ENCODE assay signal across 8 cellular contexts in genomic region chr3:52313774-52314188, GRCh38. TPM values are rescaled to one million over a fixed set of nuclear protein-coding genes. Genes with fewer than 3 reads are reported as not detected.
A peak's percentile ranks its signal among the peaks of the same experiment; 100 is the strongest.
DNase-seq lines count a peak whose midpoint lies in the region; ATAC-seq, FAIRE-seq and TF ChIP-seq lines count a peak whose summit lies in the region.

No MANE protein-coding gene starts in this region.

- no peak for FAIRE-seq in bronchial epithelial cell (lab: Jason Lieb, UNC)

- DNase-seq in GM03348 (ENCODE audit: low spot score), result peak; percentile 58
- DNase-seq in bronchial epithelial cell (ENCODE audit: low read depth), result peak; percentile 38
- DNase-seq in psoas muscle, result no peak
- DNase-seq in T-helper 1 cell, result no peak
- no peak for DNase-seq in stimulated activated CD4-positive, alpha-beta T cell treated with anti-CD3 and anti-CD28 coated beads, Interleukin-4, amount 100 ng/mL, for 4 hours
- DNase-seq in Caco-2, result no peak

- TF ChIP-seq CTCF in bronchial epithelial cell (IDR thresholded peaks at IDR 0.05; ENCODE audit: insufficient read depth, low read length, severe bottlenecking), result no peak
- no peak for TF ChIP-seq CTCF in psoas muscle (IDR thresholded peaks at IDR 0.05)
- no peak for TF ChIP-seq CTCF in Caco-2 (IDR thresholded peaks at IDR 0.05; ENCODE audit: insufficient read depth in 1 of 2, low read depth in 1 of 2, low read length in 1 of 2, severe bottlenecking in 1 of 2, unreplicated experiment in 1 of 2)

- H3K9me3 ChIP-seq in psoas muscle, result no peaks in the 10 kb centered on the region
- H3K9me3 ChIP-seq in Caco-2, result no peaks in the 10 kb centered on the region

- POLR2A ChIA-PET in Caco-2 (lab: Charles Lee), result no interaction called here

- no TSS peak for BruUV-seq in Caco-2 (replicated peaks; lab: Mats Ljungman, UMichigan)

- H3K4me3 Mint-ChIP-seq in Caco-2 (ENCODE audit: unreplicated experiment), result no peak overlapping the region

- H3K4me1 ChIP-seq in psoas muscle (peaks cover 6% of the 10 kb centered on the region), Caco-2 (peaks cover 17% of the 10 kb centered on the region)

- ATAC-seq in GM21367 (IDR thresholded peaks at IDR 0.05; ENCODE audit: unreplicated experiment), result peak; percentile 78
- peak; percentile 80 for ATAC-seq in HG03521 (IDR thresholded peaks at IDR 0.05; ENCODE audit: unreplicated experiment)
- ATAC-seq in psoas muscle, result peak in 3 of 4 donors; percentile 31 to 47 (median 42)

- H3K4me1 Mint-ChIP-seq in Caco-2 (ENCODE audit: low read depth, unreplicated experiment), result peaks cover 7% of the 10 kb centered on the region

- H3K36me3 ChIP-seq in bronchial epithelial cell (ENCODE audit: control insufficient read depth, insufficient read depth, low read length), result no peaks in the 10 kb centered on the region
- H3K36me3 ChIP-seq in psoas muscle (ENCODE audit: insufficient read depth in 1 of 2, low read depth in 1 of 2), result no peaks in the 10 kb centered on the region
- H3K36me3 ChIP-seq in Caco-2 (ENCODE audit: control insufficient read depth, insufficient read depth, low read length), result no peaks in the 10 kb centered on the region

- 53 to 65% (median 64%) methylated on average over 4 of the region's 4 CpGs for WGBS in psoas muscle, 3 donors

- H3K4me3 ChIP-seq in bronchial epithelial cell (ENCODE audit: low read depth, low read length), result no peak overlapping the region
- no peak overlapping the region for H3K4me3 ChIP-seq in psoas muscle
- no peak overlapping the region for H3K4me3 ChIP-seq in Caco-2 (ENCODE audit: low read depth, low read length)

- CTCF ChIA-PET in Caco-2 (lab: Charles Lee), result no interaction called here

- H3K27me3 ChIP-seq in bronchial epithelial cell (ENCODE audit: control insufficient read depth, insufficient read depth, low read length) (no peaks in the 10 kb centered on the region), psoas muscle (ENCODE audit: insufficient read depth in 3 of 3, low read length in 2 of 3) (no peaks in the 10 kb centered on the region), Caco-2 (replicated peaks; ENCODE audit: control insufficient read depth, insufficient read depth, low read length) (no peaks in the 10 kb centered on the region)

- H3K9me3 Mint-ChIP-seq in Caco-2 (ENCODE audit: unreplicated experiment), result no peaks in the 10 kb centered on the region

- H3K27ac Mint-ChIP-seq in Caco-2 (ENCODE audit: unreplicated experiment), result no peak overlapping the region

- H3K27ac ChIP-seq in psoas muscle, result no peak overlapping the region

- intact Hi-C loops in psoas muscle (cut with DNase I) (loop anchor here (5.0 kb wide), 2 partner anchors 44 to 89 kb away; no protein-coding TSS in a partner anchor), Caco-2 (cut with micrococcal nuclease; ENCODE audit: unreplicated experiment) (no loop called here)

- H3K36me3 Mint-ChIP-seq in Caco-2 (ENCODE audit: insufficient read depth, unreplicated experiment), result peaks cover 4% of the 10 kb centered on the region

- H3K27me3 Mint-ChIP-seq in Caco-2 (ENCODE audit: insufficient read depth, unreplicated experiment), result no peaks in the 10 kb centered on the region

RNA-seq across cellular contexts. Expression of gene DNAH1, which starts 2.3 kb away (rescaled TPM):
- total RNA-seq in bronchial epithelial cell (0.79 and 1.2 TPM in 2 replicates), psoas muscle (1 to 10 TPM; 2.4 to 4.1 (median 3.0) TPM), Caco-2 (2022) (2.9 and 4.1 TPM in 2 replicates)
- 1 to 10 TPM in 2 of 3 donors, under 1 TPM in 1; 0.77 to 1.8 (median 1.2) TPM for polyA plus RNA-seq in psoas muscle

RNA-seq across cellular contexts. Expression of gene GLYCTK, which starts 26.2 kb away (rescaled TPM):
- total RNA-seq in bronchial epithelial cell (9.2 and 10.8 TPM in 2 replicates), psoas muscle (1 to 10 TPM; 3.0 to 7.2 (median 5.7) TPM), Caco-2 (2022) (128 and 146 TPM in 2 replicates)
- polyA plus RNA-seq in psoas muscle, result 10 to 100 TPM in 1 of 3 donors, 1 to 10 TPM in 2; 3.1 to 16.5 (median 4.2) TPM

RNA-seq across cellular contexts. Expression of gene WDR82, which starts 35.3 kb away (rescaled TPM):
- total RNA-seq in bronchial epithelial cell (61.3 and 67.7 TPM in 2 replicates), psoas muscle (10 to 100 TPM; 62.1 to 93.1 (median 85.5) TPM), Caco-2 (2022) (67.1 and 68.7 TPM in 2 replicates)
- polyA plus RNA-seq in psoas muscle, result 10 to 100 TPM; 46.1 to 96.7 (median 53.4) TPM

Comparison
In these comparisons a context has a peak if more than half of its experiments do, and no peak if none do; other contexts are left out.
1. DNase-seq: peak in GM03348 (single experiment) and bronchial epithelial cell (single experiment); none in psoas muscle (0 of 2), T-helper 1 cell (0 of 5), stimulated activated CD4-positive, alpha-beta T cell treated with anti-CD3 and anti-CD28 coated beads, Interleukin-4, amount 100 ng/mL, for 4 hours (0 of 2) and Caco-2 (0 of 2).
2. RNA of gene GLYCTK, which starts 26.2 kb away (total RNA-seq): 128 to 146 TPM in Caco-2; 9.2 to 10.8 TPM in bronchial epithelial cell and 3.0 to 7.2 TPM in psoas muscle; every median in the first group is over 10 times any median in the second.
3. Peak in every context shown above with its lines, with median percentiles within 50 percentile points of each other: ATAC-seq.